In the genomic region with DNA sequence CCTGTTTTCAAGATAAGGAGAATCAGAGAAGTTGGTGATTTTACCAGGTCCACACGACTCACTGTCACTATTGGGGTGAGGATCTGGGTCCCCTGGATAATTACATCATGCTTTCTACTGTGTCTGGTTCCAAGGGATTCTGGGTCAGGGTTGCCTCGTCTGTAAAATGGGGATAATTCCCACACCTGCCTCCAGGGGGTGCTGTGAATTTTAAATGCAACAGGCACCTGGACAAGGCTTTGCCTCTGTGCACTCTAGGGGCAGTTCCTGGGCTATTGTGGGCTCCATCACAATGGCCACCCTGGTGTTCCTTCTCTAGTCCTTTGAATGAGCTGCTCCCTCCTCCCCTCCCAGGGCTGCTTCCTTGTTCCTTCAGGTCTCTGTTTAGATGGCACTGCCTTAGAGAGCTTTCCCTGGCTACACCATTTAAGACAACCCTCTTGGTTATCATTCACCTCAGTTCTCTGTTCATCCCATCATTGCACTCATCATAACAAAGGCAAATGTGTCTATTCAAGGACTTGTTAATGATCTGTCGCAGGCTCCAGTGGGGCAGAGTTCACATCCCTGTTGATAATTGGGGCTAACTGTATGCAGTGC, we compare ENCODE assay signal across 8 cellular contexts.
DNase-seq lines count a peak whose midpoint lies in the region; ATAC-seq and TF ChIP-seq lines count a peak whose summit lies in the region.

No MANE protein-coding gene starts in this region.

- peak; percentile 12 for DNase-seq in NCI-H2171 treated with DMSO at 0.1 percent for 48 hours (lab: John Stamatoyannopoulos, UW)
- DNase-seq in NCI-H2171 (lab: John Stamatoyannopoulos, UW): no peak
- DNase-seq in M059J (ENCODE audit: low read depth): peak; percentile 40
- DNase-seq in activated CD8-positive, alpha-beta memory T cell treated with anti-CD3 and anti-CD28 coated beads for 24 hours: peak; percentile 78
- DNase-seq in fibroblast of lung (ENCODE audit: low read depth in 2 of 2): peak in 1 of 2 donors; percentile 39

- H3K9me3 ChIP-seq in fibroblast of lung (ENCODE audit: control insufficient read depth, insufficient read depth, low read depth, low read length): no peaks in the 10 kb centered on the region
- H3K9me3 ChIP-seq in parathyroid adenoma (ENCODE audit: control insufficient read depth, low read length): no peaks in the 10 kb centered on the region

- H3K79me2 ChIP-seq in fibroblast of lung (ENCODE audit: control insufficient read depth, insufficient read depth, low read length): no peaks in the 10 kb centered on the region
- no peaks in the 10 kb centered on the region for H3K79me2 ChIP-seq in parathyroid adenoma

- TF ChIP-seq CTCF in fibroblast of lung (conservative IDR thresholded peaks at IDR 0.05 in 1 of 2, IDR thresholded peaks at IDR 0.05 in 1 of 2; ENCODE audit: low read depth in 1 of 2, low read length in 2 of 2): peak; percentile 44 to 69
- peak; percentile 18 for TF ChIP-seq CTCF in parathyroid adenoma (IDR thresholded peaks at IDR 0.05)

- H3K4me3 ChIP-seq in fibroblast of lung (replicated peaks in 1 of 4; ENCODE audit: control extremely low read depth in 1 of 4, insufficient read depth in 1 of 4, low read depth in 3 of 4, low read length in 4 of 4) (no peak overlapping the region), parathyroid adenoma (ENCODE audit: low read depth, low read length) (no peak overlapping the region)

- H4K20me1 ChIP-seq in fibroblast of lung (ENCODE audit: control insufficient read depth, extremely low read depth, insufficient read depth, low read length): no peaks in the 10 kb centered on the region

- H3K9ac ChIP-seq in fibroblast of lung (ENCODE audit: insufficient read depth, low read length) (no peak overlapping the region), parathyroid adenoma (no peak overlapping the region)

- ATAC-seq in GM21576 (IDR thresholded peaks at IDR 0.05; ENCODE audit: unreplicated experiment) (no peak), GM18909 (IDR thresholded peaks at IDR 0.05; ENCODE audit: poor library complexity, unreplicated experiment) (no peak)

- H3K4me1 ChIP-seq in fibroblast of lung (ENCODE audit: control insufficient read depth, extremely low read depth, insufficient read depth, low read length) (no peaks in the 10 kb centered on the region), parathyroid adenoma (no peaks in the 10 kb centered on the region)

- no peak overlapping the region for H3K4me2 ChIP-seq in fibroblast of lung (ENCODE audit: extremely low read depth, insufficient read depth, low read length)
- no peak overlapping the region for H3K4me2 ChIP-seq in parathyroid adenoma (ENCODE audit: low read length)

- H3K36me3 ChIP-seq in fibroblast of lung (ENCODE audit: control insufficient read depth, insufficient read depth, low read length) (no peaks in the 10 kb centered on the region), parathyroid adenoma (ENCODE audit: control insufficient read depth, insufficient read depth, low read length) (no peaks in the 10 kb centered on the region)

- no peak overlapping the region for H3K27ac ChIP-seq in fibroblast of lung (ENCODE audit: insufficient read depth, low read length)
- H3K27ac ChIP-seq in parathyroid adenoma: no peak overlapping the region

- H3K27me3 ChIP-seq in fibroblast of lung (ENCODE audit: control insufficient read depth, insufficient read depth, low read length): no peaks in the 10 kb centered on the region
- H3K27me3 ChIP-seq in parathyroid adenoma (ENCODE audit: control insufficient read depth, insufficient read depth, low read length): no peaks in the 10 kb centered on the region

- H2AFZ ChIP-seq in fibroblast of lung (ENCODE audit: low read length): no peak overlapping the region
- no peak overlapping the region for H2AFZ ChIP-seq in parathyroid adenoma
